23 cellular contexts compared by ENCODE assay signal in genomic region chr11:123640029-123640428, GRCh38. TPM values are rescaled to one million over a fixed set of nuclear protein-coding genes. Genes with fewer than 3 reads are reported as not detected.
"Had no signal": no experiment of that assay in that cellular context is flagged by ENCODE, and none has a peak within 500 bp of the region (broad histone marks: within the 10 kb centered on the region; RNA-seq: fewer than 3 reads in every experiment).

No MANE protein-coding gene starts in this region.

- DNase-seq: KBM-7; NCI-H1092 treated with DMSO at 0.1 percent for 48 hours; NCI-H1436; NCI-H187; NCI-H2081; NCI-H2171; NCI-H226; NCI-H446; NCI-H510A; NCI-H524 treated with DMSO at 0.1 percent for 48 hours; NCI-H82; NK-92 treated with Interleukin-12 subunit alpha and Interleukin-12 subunit beta, amount 100 ng/mL, for 24 hours; PC-9; Peyer's patch; SHP77 treated with DMSO at 0.1 percent for 48 hours had no signal

- H3K4me3 ChIP-seq: PC-9, Peyer's patch, SJSA1, SK-N-MC had no signal

- H3K36me3 ChIP-seq: Peyer's patch, SJSA1 had no signal

- H3K27ac ChIP-seq: PC-9, Peyer's patch, SJSA1, SK-N-MC had no signal

- H3K27me3 ChIP-seq: Peyer's patch had no signal

- H3K4me1 ChIP-seq: Peyer's patch, SJSA1 had no signal

- ATAC-seq: Right ventricle myocardium inferior had no signal

- H3K9me3 ChIP-seq: Peyer's patch, SJSA1 had no signal

RNA-seq across cellular contexts. Expression of gene SCN3B, which starts 14.4 kb away (rescaled TPM):
- total RNA-seq: HT-29; LHCN-M2; OCI-LY7; PC-9; RPMI7951; T-helper 1 cell treated with Interleukin-12 subunit alpha and Interleukin-12 subunit beta and Interleukin-4 antibody, amounts not matched to agents 30 ng/mL and 1 ng/mL, for 36 hours had no signal
